In the genomic region with DNA sequence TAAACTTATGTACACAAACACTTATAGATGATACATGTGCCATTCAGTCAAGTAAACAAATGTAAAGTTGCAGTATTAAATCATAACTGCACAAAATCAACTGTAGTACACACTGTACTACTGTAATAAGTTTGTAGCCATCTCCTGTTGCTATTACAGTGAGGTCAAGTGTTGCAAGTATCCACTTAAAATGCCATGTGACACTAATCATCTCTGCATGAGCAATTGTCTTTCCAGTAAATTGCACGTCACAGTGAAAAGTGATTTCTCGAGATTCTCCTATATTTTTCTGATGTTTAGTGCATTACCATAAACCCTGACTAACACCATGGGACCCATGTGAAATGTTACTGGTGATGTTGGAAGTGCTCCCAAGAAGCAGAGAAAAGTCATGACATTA, we compare ENCODE assay signal across 20 cellular contexts.
"Had no signal": no experiment of that assay in that cellular context is flagged by ENCODE, and none has a peak within 500 bp of the region (broad histone marks: within the 10 kb centered on the region; RNA-seq: fewer than 3 reads in every experiment).

No MANE protein-coding gene starts in this region.

- H3K9me3 ChIP-seq: SJSA1, SK-N-SH had no signal

- ATAC-seq: T-cell had no signal

- H3K4me1 Mint-ChIP-seq: T-cell had no signal

- DNase-seq: Karpas-422, KBM-7, MG63, NCI-H1092, NCI-H1436, NCI-H2029, NCI-H2081 treated with DMSO at 0.1 percent for 48 hours, NCI-H345, NCI-H446 treated with DMSO at 0.1 percent for 48 hours, NCI-H510A treated with DMSO at 0.1 percent for 48 hours, NCI-H526, NCI-H774, Right ventricle myocardium superior, RPMI8226, SIG-M5, SK-N-SH, SW 1271, T-cell had no signal

- H3K4me3 Mint-ChIP-seq: T-cell; T-helper 1 cell treated with Interleukin-12 subunit alpha and Interleukin-12 subunit beta and Interleukin-4 antibody, amounts not matched to agents 30 μg/mL and 1 μg/mL, for 36 hours had no signal

- H3K27ac Mint-ChIP-seq: T-cell; T-helper 1 cell treated with Interleukin-12 subunit alpha and Interleukin-12 subunit beta and Interleukin-4 antibody, amounts not matched to agents 30 μg/mL and 1 μg/mL, for 36 hours had no signal

- H3K36me3 Mint-ChIP-seq: T-cell had no signal
